8 cellular contexts compared by ENCODE assay signal in the genomic region with DNA sequence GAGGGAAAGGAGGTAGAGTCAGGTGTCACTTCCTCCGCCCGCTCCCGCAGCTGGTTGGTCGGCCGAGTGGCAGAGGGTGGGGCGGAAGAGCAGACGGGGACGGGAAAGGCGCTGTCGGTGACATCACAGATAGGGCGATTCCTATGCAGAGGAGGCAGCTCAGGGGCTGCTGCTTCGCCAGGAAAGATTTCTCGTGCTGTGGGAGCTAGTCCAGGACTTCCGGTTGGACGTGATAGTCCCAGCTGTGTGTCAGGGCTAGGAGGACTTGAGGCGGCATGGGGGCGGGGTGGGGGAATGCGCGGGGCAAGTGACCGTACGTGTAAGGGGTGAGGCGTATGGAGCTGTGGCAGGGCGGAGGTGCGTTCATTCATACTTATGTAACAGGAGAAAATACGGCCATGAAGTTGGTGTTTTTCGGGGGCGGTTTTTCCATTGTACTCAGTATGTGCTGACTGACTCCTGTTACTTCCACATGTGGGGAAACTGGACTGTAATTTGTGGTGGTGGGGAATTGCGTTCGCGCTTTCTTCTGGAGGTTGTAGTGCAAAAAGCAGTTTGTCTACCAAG.
DNase-seq lines count a peak whose midpoint lies in the region; ATAC-seq and TF ChIP-seq lines count a peak whose summit lies in the region.
"Not testable (repeated sequence)": the region's sequence is repeated elsewhere in the genome, so short reads cannot be mapped to it uniquely, and the experiment has no call there.

No MANE protein-coding gene starts in this region.

- not testable (repeated sequence) for H3K4me1 Mint-ChIP-seq in activated naive CD4-positive, alpha-beta T cell treated with anti-CD3 and anti-CD28 coated beads, Interleukin-2, amount 50 U/mL, for 24 hours

- H3K36me3 Mint-ChIP-seq in activated naive CD4-positive, alpha-beta T cell treated with anti-CD3 and anti-CD28 coated beads, Interleukin-2, amount 50 U/mL, for 24 hours, result not testable (repeated sequence)

- H3K27me3 ChIP-seq in HL-60 (ENCODE audit: insufficient read depth, poor library complexity, severe bottlenecking), result not testable (repeated sequence)

- peak; percentile 72 for ATAC-seq in GM21526 (IDR thresholded peaks at IDR 0.05; ENCODE audit: low FRiP score, unreplicated experiment)

- peak overlapping the region; percentile 98 for H3K27ac Mint-ChIP-seq in activated naive CD4-positive, alpha-beta T cell treated with anti-CD3 and anti-CD28 coated beads, Interleukin-2, amount 50 U/mL, for 24 hours

- peak overlapping the region; percentile 24 for H3K4me3 ChIP-seq in HL-60 (replicated peaks; ENCODE audit: insufficient read depth, low read length)

- H3K27me3 Mint-ChIP-seq in activated naive CD4-positive, alpha-beta T cell treated with anti-CD3 and anti-CD28 coated beads, Interleukin-2, amount 50 U/mL, for 24 hours, result not testable (repeated sequence)

- peak overlapping the region; percentile 82 for H3K4me3 Mint-ChIP-seq in activated naive CD4-positive, alpha-beta T cell treated with anti-CD3 and anti-CD28 coated beads, Interleukin-2, amount 50 U/mL, for 24 hours

- peak overlapping the region; percentile 39; the same call in 1 of the 2 replicates for H3K27ac ChIP-seq in HL-60 (replicated peaks)

- peak; percentile 82 for DNase-seq in DMS 273 (lab: John Stamatoyannopoulos, UW; ENCODE audit: unreplicated experiment)
- DNase-seq in HL-60 (ENCODE audit: low read depth in 1 of 2, low spot score in 1 of 2), result peak; percentile 29 to 43
- peak; percentile 28 for DNase-seq in T follicular helper cell (ENCODE audit: low read depth)
- DNase-seq in fibroblast of peridontal ligament (ENCODE audit: extremely low read depth), result peak; percentile 13
- peak; percentile 3 for DNase-seq in middle frontal gyrus (ENCODE audit: extremely low spot score, low spot score)
- peak; percentile 17 for DNase-seq in stimulated activated CD8-positive, alpha-beta memory T cell treated with anti-CD3 and anti-CD28 coated beads, Interleukin-12 subunit alpha, Interleukin-12 subunit beta, amount 100 ng/mL, for 1 hour (ENCODE audit: low read depth)

- not testable (repeated sequence) for H3K9me3 Mint-ChIP-seq in activated naive CD4-positive, alpha-beta T cell treated with anti-CD3 and anti-CD28 coated beads, Interleukin-2, amount 50 U/mL, for 24 hours

- not testable (repeated sequence) for TF ChIP-seq CTCF in HL-60 (IDR thresholded peaks at IDR 0.05; ENCODE audit: insufficient read depth, low read length)

Comparison
In these comparisons a context has a peak if more than half of its experiments do, and no peak if none do; other contexts are left out.
1. Peak in every context shown above with its lines: DNase-seq, ATAC-seq, H3K4me3 ChIP-seq and H3K27ac ChIP-seq.
2. DNase-seq: peak in every context shown above with its lines; median percentile 82 in DMS 273; 36 in HL-60; 28 in T follicular helper cell; 17 in stimulated activated CD8-positive, alpha-beta memory T cell treated with anti-CD3 and anti-CD28 coated beads, Interleukin-12 subunit alpha, Interleukin-12 subunit beta, amount 100 ng/mL, for 1 hour; 13 in fibroblast of peridontal ligament; 3 in middle frontal gyrus.